ENCODE assay signal across 13 cellular contexts in genomic region chr3:123375014-123375940, GRCh38.
A peak's percentile ranks its signal among the peaks of the same experiment; 100 is the strongest.
DNase-seq lines count a peak whose midpoint lies in the region; FAIRE-seq and TF ChIP-seq lines count a peak whose summit lies in the region.
"Had no signal": no experiment of that assay in that cellular context is flagged by ENCODE, and none has a peak within 500 bp of the region (broad histone marks: within the 10 kb centered on the region; RNA-seq: fewer than 3 reads in every experiment).

No MANE protein-coding gene starts in this region.

- no peaks in the 10 kb centered on the region for H3K9me1 ChIP-seq in keratinocyte (ENCODE audit: control insufficient read depth, extremely low read depth, insufficient read depth, low read length)

- TF ChIP-seq CTCF in choroid plexus epithelial cell (conservative IDR thresholded peaks at IDR 0.05; ENCODE audit: low read depth, low read length) (peak; percentile 29), keratinocyte (optimal IDR thresholded peaks at IDR 0.05 in 1 of 3, IDR thresholded peaks at IDR 0.05 in 1 of 3, conservative IDR thresholded peaks at IDR 0.05 in 1 of 3; ENCODE audit: extremely low read depth in 1 of 3, insufficient read depth in 2 of 3, low read length in 3 of 3) (peak in 2 of 3 experiments; percentile 18 to 21), transverse colon (IDR thresholded peaks at IDR 0.05) (no peak)

- H3K27ac Mint-ChIP-seq in activated T-cell treated with anti-CD3 and anti-CD28 coated beads, Interleukin-2, amount 50 U/mL, for 24 hours, result no peak overlapping the region
- H3K27ac Mint-ChIP-seq: CD4-positive, alpha-beta T cell had no signal

- H2AFZ ChIP-seq in keratinocyte (ENCODE audit: control insufficient read depth, low read length), result no peak overlapping the region

- H3K36me3 Mint-ChIP-seq in activated T-cell treated with anti-CD3 and anti-CD28 coated beads, Interleukin-2, amount 50 U/mL, for 24 hours (ENCODE audit: low read depth), result no peaks in the 10 kb centered on the region

- no peaks in the 10 kb centered on the region for H4K20me1 ChIP-seq in keratinocyte (ENCODE audit: control insufficient read depth, extremely low read depth, insufficient read depth, low read length)

- intact Hi-C loops in transverse colon (cut with DNase I; ENCODE audit: low total_unique reads), result loop anchor here (10.0 kb wide), 1 partner anchor 70 kb away; the partner anchor contains the start of gene ADCY5

- 79 to 80% methylated on average over 8 to 13 of the region's 13 CpGs for WGBS in transverse colon (ENCODE audit: low coverage in 1 of 2), 2 donors

- H3K9me3 ChIP-seq in keratinocyte (ENCODE audit: control insufficient read depth, low read depth, low read length) (no peaks in the 10 kb centered on the region), transverse colon (no peaks in the 10 kb centered on the region)

- dilution Hi-C loops in keratinocyte (cut with MboI; ENCODE audit: extremely low pct_ligation_motif_present, low sequenced_read_pairs), result no loop called here

- no peaks in the 10 kb centered on the region for H3K36me3 ChIP-seq in keratinocyte (ENCODE audit: control insufficient read depth in 2 of 2, extremely low read depth in 1 of 2, insufficient read depth in 2 of 2, low read length in 2 of 2)
- H3K36me3 ChIP-seq in transverse colon, result no peaks in the 10 kb centered on the region

- H3K9me3 Mint-ChIP-seq in activated T-cell treated with anti-CD3 and anti-CD28 coated beads, Interleukin-2, amount 50 U/mL, for 24 hours, result no peaks in the 10 kb centered on the region
- H3K9me3 Mint-ChIP-seq: activated T-cell treated with anti-CD3 and anti-CD28 coated beads, Interleukin-2, amount 50 U/mL, for 4 hours; CD4-positive, alpha-beta T cell had no signal

- H3K79me2 ChIP-seq in keratinocyte (ENCODE audit: control insufficient read depth, insufficient read depth, low read length), result no peaks in the 10 kb centered on the region

- no peaks in the 10 kb centered on the region for H3K27me3 Mint-ChIP-seq in activated T-cell treated with anti-CD3 and anti-CD28 coated beads, Interleukin-2, amount 50 U/mL, for 24 hours
- H3K27me3 Mint-ChIP-seq: CD4-positive, alpha-beta T cell had no signal

- DNase-seq in NCI-H2171 treated with DMSO at 0.1 percent for 48 hours (lab: John Stamatoyannopoulos, UW) (peak; percentile 71), choroid plexus epithelial cell (ENCODE audit: low read depth) (peak; percentile 15), keratinocyte (ENCODE audit: low read depth, low spot score) (no peak), transverse colon (no peak), NCI-H1105 (lab: John Stamatoyannopoulos, UW) (no peak)
- DNase-seq in stimulated activated CD4-positive, alpha-beta T cell treated with anti-CD3 and anti-CD28 coated beads, Interleukin-2, amount 100 ng/mL, for 24 hours, result no peak
- DNase-seq in activated T-cell treated with anti-CD3 and anti-CD28 coated beads, Interleukin-2, amount 50 U/mL, for 24 hours, result no peak
- DNase-seq: activated CD4-positive, alpha-beta T cell treated with anti-CD3 and anti-CD28 coated beads for 1 hour; activated T-cell treated with anti-CD3 and anti-CD28 coated beads, Interleukin-2, amount 50 U/mL, for 4 hours; retina; stimulated activated naive CD4-positive, alpha-beta T cell treated with Interleukin-2 at 50 U/mL for 16 hours had no signal

- H3K27ac ChIP-seq in keratinocyte (ENCODE audit: control insufficient read depth, insufficient read depth, low read length) (no peak overlapping the region), transverse colon (peak overlapping the region; percentile 37 to 81 (median 63))

- no peak overlapping the region for H3K4me2 ChIP-seq in keratinocyte (ENCODE audit: control insufficient read depth, extremely low read depth, insufficient read depth, low read depth, low read length)

- TF ChIP-seq EP300 in transverse colon (IDR thresholded peaks at IDR 0.05; ENCODE audit: low read depth), result no peak

- no peak for TF ChIP-seq POLR2A in transverse colon (IDR thresholded peaks at IDR 0.05)

- no peak for FAIRE-seq in keratinocyte (lab: Jason Lieb, UNC)
- FAIRE-seq: GM18507 had no signal

- H3K4me3 ChIP-seq in choroid plexus epithelial cell (ENCODE audit: low read depth, low read length), result no peak overlapping the region
- no peak overlapping the region for H3K4me3 ChIP-seq in keratinocyte (ENCODE audit: control insufficient read depth in 2 of 3, extremely low read depth in 1 of 3, insufficient read depth in 2 of 3, low read depth in 1 of 3, low read length in 3 of 3)
- no peak overlapping the region for H3K4me3 ChIP-seq in transverse colon

- H3K4me1 Mint-ChIP-seq in activated T-cell treated with anti-CD3 and anti-CD28 coated beads, Interleukin-2, amount 50 U/mL, for 24 hours (ENCODE audit: low read depth), result no peaks in the 10 kb centered on the region

- H3K27me3 ChIP-seq in keratinocyte (ENCODE audit: control insufficient read depth, extremely low read depth, insufficient read depth, low read length) (peaks cover 26% of the 10 kb centered on the region), transverse colon (no peaks in the 10 kb centered on the region)

- H3K4me3 Mint-ChIP-seq in activated T-cell treated with anti-CD3 and anti-CD28 coated beads, Interleukin-2, amount 50 U/mL, for 24 hours, result no peak overlapping the region
- H3K4me3 Mint-ChIP-seq: activated T-cell treated with anti-CD3 and anti-CD28 coated beads, Interleukin-2, amount 50 U/mL, for 4 hours; CD4-positive, alpha-beta T cell had no signal

- H3K4me1 ChIP-seq in keratinocyte (ENCODE audit: control insufficient read depth, extremely low read depth, insufficient read depth, low read length) (no peaks in the 10 kb centered on the region), transverse colon (peaks cover 5 to 42% (median 16%) of the 10 kb centered on the region in 4 donors)

- H3K9ac ChIP-seq in keratinocyte (ENCODE audit: control insufficient read depth, extremely low read depth, insufficient read depth, low read length), result no peak overlapping the region

- in situ Hi-C loops in transverse colon (cut with MboI; ENCODE audit: low pct_ligation_motif_present in 1 of 4, low pct_unique_long_range_greater_than_20kb in 1 of 4, low sequenced_read_pairs in 3 of 4), result no loop called here

Comparison
In these comparisons a context has a peak if more than half of its experiments do, and no peak if none do; other contexts are left out.
1. DNase-seq: peak in NCI-H2171 treated with DMSO at 0.1 percent for 48 hours (single experiment) and choroid plexus epithelial cell (single experiment); none in keratinocyte (single experiment), transverse colon (single experiment), NCI-H1105 (single experiment), stimulated activated CD4-positive, alpha-beta T cell treated with anti-CD3 and anti-CD28 coated beads, Interleukin-2, amount 100 ng/mL, for 24 hours (0 of 2) and activated T-cell treated with anti-CD3 and anti-CD28 coated beads, Interleukin-2, amount 50 U/mL, for 24 hours (single experiment).
2. CTCF ChIP-seq: peak in choroid plexus epithelial cell (single experiment) and keratinocyte (2 of 3); none in transverse colon (0 of 5).